ENCODE assay signal across 1 cellular context in the genomic region with DNA sequence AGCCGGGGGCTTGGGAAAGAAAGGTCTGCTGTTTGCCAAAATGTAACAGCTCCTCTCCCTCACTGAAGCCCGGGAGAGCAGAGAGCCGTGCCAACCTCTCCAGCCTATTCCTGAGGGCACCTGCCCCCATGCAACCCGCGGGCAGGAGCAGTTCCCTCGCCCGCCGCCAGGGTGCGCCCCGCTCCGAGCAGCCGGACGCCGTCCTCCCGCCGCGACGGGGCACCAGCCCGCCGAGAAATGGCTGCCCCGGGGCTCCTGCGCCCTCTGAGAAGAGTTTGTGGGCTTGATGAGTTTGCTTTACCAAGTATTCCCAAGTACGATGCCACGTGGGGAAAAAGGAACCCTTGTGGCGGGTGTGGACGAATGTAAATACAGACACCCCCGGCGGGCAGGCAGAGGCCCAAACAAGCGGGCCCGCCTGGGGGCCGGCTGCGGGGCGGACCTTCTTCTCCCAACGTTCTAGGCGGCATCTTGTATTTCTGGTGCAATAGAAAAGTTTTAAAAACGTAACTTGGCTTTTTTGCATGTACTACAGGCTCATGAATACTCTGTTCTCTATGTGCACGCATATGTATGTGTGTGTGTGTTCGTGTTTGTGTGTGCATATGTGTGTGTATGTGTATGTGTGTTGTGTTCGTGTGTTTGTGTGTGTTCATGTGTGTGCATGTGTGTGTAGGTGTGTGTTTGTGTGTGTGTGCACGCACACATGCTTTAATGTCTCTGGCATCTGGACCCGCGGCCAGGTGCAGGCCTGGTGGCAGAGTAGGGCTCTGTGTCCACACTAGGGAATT.
TF ChIP-seq lines count a peak whose summit lies in the region.

No MANE protein-coding gene starts in this region.

TF ChIP-seq in HCT116, 20 proteins besides CTCF, POLR2A, EP300 and RAD21 (continued from another document):
- TF ChIP-seq, protein P1, sequence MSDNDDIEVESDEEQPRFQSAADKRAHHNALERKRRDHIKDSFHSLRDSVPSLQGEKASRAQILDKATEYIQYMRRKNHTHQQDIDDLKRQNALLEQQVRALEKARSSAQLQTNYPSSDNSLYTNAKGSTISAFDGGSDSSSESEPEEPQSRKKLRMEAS (IDR thresholded peaks at IDR 0.05): no peak
- TF ChIP-seq CBX3 (IDR thresholded peaks at IDR 0.05; ENCODE audit: low read depth) (no peak), ZNF274 (IDR thresholded peaks at IDR 0.05; ENCODE audit: low read depth, low read length) (no peak), ELF1 (IDR thresholded peaks at IDR 0.05; ENCODE audit: borderline replicate concordance, low read depth) (no peak)
- TF ChIP-seq, protein P2, sequence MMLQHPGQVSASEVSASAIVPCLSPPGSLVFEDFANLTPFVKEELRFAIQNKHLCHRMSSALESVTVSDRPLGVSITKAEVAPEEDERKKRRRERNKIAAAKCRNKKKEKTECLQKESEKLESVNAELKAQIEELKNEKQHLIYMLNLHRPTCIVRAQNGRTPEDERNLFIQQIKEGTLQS (IDR thresholded peaks at IDR 0.05): no peak
